9 cellular contexts compared by ENCODE assay signal in the genomic region with DNA sequence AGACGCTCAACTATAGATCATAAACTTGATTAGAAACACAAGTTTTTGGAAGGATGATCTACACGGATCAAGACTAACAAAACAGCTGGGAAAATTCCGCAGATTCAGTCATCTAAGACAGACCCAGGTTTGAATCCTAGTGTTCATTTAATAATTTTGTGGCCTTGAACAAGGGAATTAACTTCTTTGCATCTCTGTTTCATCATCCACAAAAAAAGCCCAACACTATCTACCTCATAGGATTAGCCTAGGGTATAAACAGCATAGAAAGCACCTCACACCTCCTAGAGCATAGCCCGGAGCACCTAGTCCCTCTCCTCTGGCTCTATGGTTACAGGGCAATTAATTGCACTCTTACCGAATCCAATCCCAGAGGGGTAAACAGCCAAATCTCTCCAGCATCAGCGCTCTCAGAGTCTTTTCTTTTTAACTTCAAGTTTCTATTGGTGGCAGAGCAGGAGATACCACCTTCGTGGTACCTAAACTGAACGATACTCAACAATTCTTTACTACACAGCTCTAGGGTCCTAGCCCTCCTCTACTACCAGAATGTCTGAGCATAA. TPM values are rescaled to one million over a fixed set of nuclear protein-coding genes. Genes with fewer than 3 reads are reported as not detected.
A peak's percentile ranks its signal among the peaks of the same experiment; 100 is the strongest.
DNase-seq lines count a peak whose midpoint lies in the region; ATAC-seq, FAIRE-seq and TF ChIP-seq lines count a peak whose summit lies in the region.
"Had no signal": no experiment of that assay in that cellular context is flagged by ENCODE, and none has a peak within 500 bp of the region (broad histone marks: within the 10 kb centered on the region; RNA-seq: fewer than 3 reads in every experiment).

No MANE protein-coding gene starts in this region.

- peaks cover 27% of the 10 kb centered on the region for H3K36me3 Mint-ChIP-seq in CD8-positive, alpha-beta T cell
- peaks cover 10% of the 10 kb centered on the region for H3K36me3 Mint-ChIP-seq in natural killer cell treated with Interleukin-12 subunit alpha and Interleukin-12 subunit beta and Interleukin-15 and Interleukin-18, amount 100 ng/mL, for 72 hours

- H3K9me3 Mint-ChIP-seq in CD8-positive, alpha-beta T cell, result no peaks in the 10 kb centered on the region
- no peaks in the 10 kb centered on the region for H3K9me3 Mint-ChIP-seq in natural killer cell treated with Interleukin-12 subunit alpha and Interleukin-12 subunit beta and Interleukin-15 and Interleukin-18, amount 100 ng/mL, for 72 hours

- no peak overlapping the region for H3K27ac ChIP-seq in CD8-positive, alpha-beta T cell (ENCODE audit: low read depth, low read length)
- H3K27ac ChIP-seq in KMS-11, result peak overlapping the region; percentile 99; the same call in 1 of the 2 replicates
- peak overlapping the region; percentile 15; the same call in 1 of the 2 replicates for H3K27ac ChIP-seq in GM12878 (ENCODE audit: control insufficient read depth, insufficient read depth)

- H3K9ac ChIP-seq in KMS-11, result peak overlapping the region; percentile 99; the same call in 1 of the 2 replicates
- H3K9ac ChIP-seq in GM12878 (ENCODE audit: control insufficient read depth, insufficient read depth, low read length), result 0 out of 2 replicates have a peak overlapping the region, but pooled peaks have one; percentile 94

- peak overlapping the region; percentile 99 for H3K27ac Mint-ChIP-seq in CD8-positive, alpha-beta T cell
- peak overlapping the region in 1 of 2 donors; percentile 78 for H3K27ac Mint-ChIP-seq in natural killer cell treated with Interleukin-12 subunit alpha and Interleukin-12 subunit beta and Interleukin-15 and Interleukin-18, amount 100 ng/mL, for 72 hours

- BruUV-seq in GM12878 (replicated peaks; lab: Mats Ljungman, UMichigan), result no TSS peak

- TF ChIP-seq CTCF in CD8-positive, alpha-beta T cell (IDR thresholded peaks at IDR 0.05), result no peak
- TF ChIP-seq CTCF in KMS-11 (conservative IDR thresholded peaks at IDR 0.05; ENCODE audit: low read depth, low read length) (no peak), GM12878 (IDR thresholded peaks at IDR 0.05 in 2 of 3, conservative IDR thresholded peaks at IDR 0.05 in 1 of 3; ENCODE audit: control insufficient read depth in 2 of 3, extremely low read depth in 1 of 3, insufficient read depth in 1 of 3, low read depth in 3 of 3, low read length in 3 of 3) (no peak)

- H4K20me1 ChIP-seq in KMS-11 (ENCODE audit: insufficient read depth) (peaks cover 34% of the 10 kb centered on the region), GM12878 (ENCODE audit: control insufficient read depth, insufficient read depth) (no peaks in the 10 kb centered on the region)

- H2AFZ ChIP-seq in KMS-11 (ENCODE audit: low read depth) (no peak overlapping the region), GM12878 (ENCODE audit: control insufficient read depth, low read depth, low read length) (no peak overlapping the region)

- no peak for TF ChIP-seq POLR2A in GM12878 (IDR thresholded peaks at IDR 0.05; ENCODE audit: low read depth, low read length)

- SMC1A ChIA-PET in GM12878 (lab: Charles Lee; ENCODE audit: uncharacterized antibody, unreplicated experiment), result interaction anchor here (0.9 to 4.3 kb wide), 13 partner anchors 9 to 220 kb away, joined by 3 to 21 read pairs (median 6); no protein-coding TSS in a partner anchor

- DNase-seq in CD8-positive, alpha-beta T cell, result no peak
- DNase-seq in GM12878 (ENCODE audit: low read depth, low spot score), result no peak
- DNase-seq in natural killer cell treated with Interleukin-12 subunit alpha and Interleukin-12 subunit beta and Interleukin-15 and Interleukin-18, amount 100 ng/mL, for 72 hours (ENCODE audit: low spot score), result no peak
- no peak for DNase-seq in dedifferentiated amniotic fluid mesenchymal stem cell (ENCODE audit: extremely low spot score)
- DNase-seq in RPMI8226, result no peak
- DNase-seq: midbrain had no signal

- CTCF ChIA-PET in CD8-positive, alpha-beta T cell (lab: Charles Lee), result interaction anchor here (1.0 to 7.3 kb wide), 3 partner anchors 33 to 345 kb away, joined by 3 to 65 read pairs (median 4); no protein-coding TSS in a partner anchor
- CTCF ChIA-PET in GM12878 (lab: Yijun Ruan, JAX), result interaction anchor here (1.1 to 4.0 kb wide), 3 partner anchors 48 to 167 kb away, joined by 3 to 13 read pairs (median 3); no protein-coding TSS in a partner anchor

- peak overlapping the region; percentile 93 for H3K4me3 ChIP-seq in CD8-positive, alpha-beta T cell (ENCODE audit: low read depth, low read length)
- H3K4me3 ChIP-seq in KMS-11 (IDR thresholded peaks at IDR 0.05; ENCODE audit: insufficient read depth, low read depth, low read length), result no peak overlapping the region
- H3K4me3 ChIP-seq in GM12878, result peak overlapping the region; percentile 99; the same call in 1 of the 2 replicates

- H3K9me3 ChIP-seq in CD8-positive, alpha-beta T cell (ENCODE audit: low read length), result no peaks in the 10 kb centered on the region
- no peaks in the 10 kb centered on the region for H3K9me3 ChIP-seq in GM12878 (replicated peaks; ENCODE audit: control insufficient read depth, insufficient read depth, low read length)

- no peak for TF ChIP-seq EP300 in GM12878 (IDR thresholded peaks at IDR 0.05; ENCODE audit: borderline replicate concordance in 1 of 2, control insufficient read depth in 1 of 2, low read depth in 2 of 2, low read length in 2 of 2)

- FAIRE-seq in GM12878 (lab: Jason Lieb, UNC), result no peak

- POLR2A ChIA-PET in CD8-positive, alpha-beta T cell (lab: Charles Lee), result interaction anchor here (7.0 kb wide), 1 partner anchor 166 kb away, joined by 199 read pairs; no protein-coding TSS in a partner anchor
- POLR2A ChIA-PET in GM12878 (lab: Charles Lee), result no interaction called here

- no peaks in the 10 kb centered on the region for H3K27me3 Mint-ChIP-seq in CD8-positive, alpha-beta T cell (ENCODE audit: low read depth)
- H3K27me3 Mint-ChIP-seq in natural killer cell treated with Interleukin-12 subunit alpha and Interleukin-12 subunit beta and Interleukin-15 and Interleukin-18, amount 100 ng/mL, for 72 hours, result no peaks in the 10 kb centered on the region

- RAD21 ChIA-PET in GM12878 (lab: Charles Lee; ENCODE audit: unreplicated experiment), result interaction anchor here (0.7 to 2.8 kb wide), 4 partner anchors 47 to 253 kb away, joined by 3 to 20 read pairs (median 4); no protein-coding TSS in a partner anchor

- H3K4me3 Mint-ChIP-seq in CD8-positive, alpha-beta T cell, result peak overlapping the region; percentile 99
- peak overlapping the region; percentile 88 for H3K4me3 Mint-ChIP-seq in natural killer cell treated with Interleukin-12 subunit alpha and Interleukin-12 subunit beta and Interleukin-15 and Interleukin-18, amount 100 ng/mL, for 72 hours

- TF ChIP-seq RAD21 in GM12878 (IDR thresholded peaks at IDR 0.05; ENCODE audit: insufficient read depth, low read depth, low read length), result no peak

- ATAC-seq in CD8-positive, alpha-beta T cell, result no peak
- ATAC-seq in GM12878 (no peak), HG03139 (IDR thresholded peaks at IDR 0.05; ENCODE audit: unreplicated experiment) (no peak), HG02798 (IDR thresholded peaks at IDR 0.05; ENCODE audit: poor library complexity, unreplicated experiment) (no peak)
- no peak for ATAC-seq in natural killer cell treated with Interleukin-12 subunit alpha and Interleukin-12 subunit beta and Interleukin-15 and Interleukin-18, amount 100 ng/mL, for 72 hours

- H3K4me2 ChIP-seq in KMS-11, result peak overlapping the region; percentile 84
- peak overlapping the region; percentile 63 for H3K4me2 ChIP-seq in GM12878 (ENCODE audit: control insufficient read depth, insufficient read depth)

- no peaks in the 10 kb centered on the region for H3K27me3 ChIP-seq in CD8-positive, alpha-beta T cell (ENCODE audit: insufficient read depth, low read length)
- H3K27me3 ChIP-seq in KMS-11 (ENCODE audit: insufficient read depth, low read depth) (no peaks in the 10 kb centered on the region), GM12878 (replicated peaks in 1 of 2; ENCODE audit: control insufficient read depth in 2 of 2, insufficient read depth in 2 of 2, low read length in 1 of 2) (no peaks in the 10 kb centered on the region)

- peaks cover 61% of the 10 kb centered on the region for H3K4me1 Mint-ChIP-seq in CD8-positive, alpha-beta T cell (ENCODE audit: low read depth)
- peaks cover 43 to 52% of the 10 kb centered on the region in 2 donors for H3K4me1 Mint-ChIP-seq in natural killer cell treated with Interleukin-12 subunit alpha and Interleukin-12 subunit beta and Interleukin-15 and Interleukin-18, amount 100 ng/mL, for 72 hours (ENCODE audit: low read depth in 2 of 2)

- in situ Hi-C loops in GM12878 (cut with MboI), result no loop called here

- H3K4me1 ChIP-seq in CD8-positive, alpha-beta T cell (ENCODE audit: insufficient read depth, low read length), result peaks cover 45% of the 10 kb centered on the region
- H3K4me1 ChIP-seq in KMS-11 (ENCODE audit: low read depth, poor library complexity, severe bottlenecking) (peaks cover 57% of the 10 kb centered on the region), GM12878 (ENCODE audit: control insufficient read depth, insufficient read depth, low read length) (peaks cover 7% of the 10 kb centered on the region)

- WGBS in GM12878 (ENCODE audit: insufficient coverage, insufficient replicate concordance, low lambda C conversion rate, missing lambda C conversion rate), result 64% methylated on average over 8 of the region's 8 CpGs

- intact Hi-C loops in CD8-positive, alpha-beta T cell (cut with DNase I, micrococcal nuclease), result loop anchor here (2.0 to 10.0 kb wide), 7 partner anchors 13 to 1191 kb away; no protein-coding TSS in a partner anchor
- intact Hi-C loops in GM12878 (cut with micrococcal nuclease; ENCODE audit: unreplicated experiment), result loop anchor here (5.0 kb wide), 1 partner anchor 584 kb away; no protein-coding TSS in a partner anchor

- H3K79me2 ChIP-seq in KMS-11 (ENCODE audit: insufficient read depth, low read depth), result peaks cover 80% of the 10 kb centered on the region
- peaks cover 72% of the 10 kb centered on the region for H3K79me2 ChIP-seq in GM12878 (ENCODE audit: control insufficient read depth, insufficient read depth, low read length)

- no peaks in the 10 kb centered on the region for H3K36me3 ChIP-seq in CD8-positive, alpha-beta T cell (ENCODE audit: insufficient read depth, low read length)
- H3K36me3 ChIP-seq in KMS-11 (ENCODE audit: insufficient read depth) (no peaks in the 10 kb centered on the region), GM12878 (ENCODE audit: control insufficient read depth in 2 of 2, insufficient read depth in 2 of 2, low read length in 1 of 2) (no peaks in the 10 kb centered on the region)

RNA-seq across cellular contexts. Expression of a gene that starts 3.5 kb away (rescaled TPM):
- total RNA-seq in CD8-positive, alpha-beta T cell, result 10 to 100 TPM; 64.8 to 68.4 TPM
- total RNA-seq in GM12878 (2013; cell fraction: nucleolus; rRNA removed), result 54.8 and 56.7 TPM in 2 replicates
- total RNA-seq in GM12878 (2014; rRNA removed) (60.6 and 68.7 TPM in 2 replicates), GM12878 (2014; rRNA removed; fragmentation: Illumina TruSeq; extraction: Trizol) (72.2 and 78.9 TPM in 2 replicates), GM12878 (2021) (114 and 126 TPM in 2 replicates)
- polyA plus RNA-seq in GM12878 (2011; ENCODE audit: low read depth), result 13.5 TPM
- polyA plus RNA-seq in GM12878 (2011; rRNA removed) (115 and 133 TPM in 2 replicates), GM12878 (2014; fragmentation: Illumina TruSeq; extraction: Trizol) (41.9 and 53.2 TPM in 2 replicates), GM12878 (2014; fragmentation: Nextera tagmentation; extraction: Ambion mirVana) (10 to 100 TPM; 13.0 to 77.5 TPM), GM12878 (2014; rRNA removed) (39.6 and 46.8 TPM in 2 replicates), GM12878 (2016; fragmentation: Nextera tagmentation; extraction: Ambion mirVana) (10 to 100 TPM; 56.8 to 60.1 TPM)
- polyA plus RNA-seq in GM12878 (2011; cell fraction: cytosol; rRNA removed), result 27.6 and 44.4 TPM in 2 replicates
- 55.1 and 55.3 TPM in 2 replicates for polyA plus RNA-seq in GM12878 (2011; cell fraction: nucleus; rRNA removed)
- polyA plus RNA-seq in GM12878 (2012), result 31.5 and 35.2 TPM in 2 replicates
- polyA minus RNA-seq in GM12878 (2011; rRNA and poly(A)+ RNA removed), result 233 and 383 TPM in 2 replicates
- polyA minus RNA-seq in GM12878 (2011; cell fraction: cytosol; rRNA and poly(A)+ RNA removed), result 109 and 146 TPM in 2 replicates
- 58.4 and 117 TPM in 2 replicates for polyA minus RNA-seq in GM12878 (2011; cell fraction: nucleus; rRNA and poly(A)+ RNA removed)
- 100 to 1,000 TPM; 119 to 162 TPM for total RNA-seq in natural killer cell treated with Interleukin-12 subunit alpha and Interleukin-12 subunit beta and Interleukin-15 and Interleukin-18, amount 100 ng/mL, for 72 hours
